22 cellular contexts compared by ENCODE assay signal in the genomic region with DNA sequence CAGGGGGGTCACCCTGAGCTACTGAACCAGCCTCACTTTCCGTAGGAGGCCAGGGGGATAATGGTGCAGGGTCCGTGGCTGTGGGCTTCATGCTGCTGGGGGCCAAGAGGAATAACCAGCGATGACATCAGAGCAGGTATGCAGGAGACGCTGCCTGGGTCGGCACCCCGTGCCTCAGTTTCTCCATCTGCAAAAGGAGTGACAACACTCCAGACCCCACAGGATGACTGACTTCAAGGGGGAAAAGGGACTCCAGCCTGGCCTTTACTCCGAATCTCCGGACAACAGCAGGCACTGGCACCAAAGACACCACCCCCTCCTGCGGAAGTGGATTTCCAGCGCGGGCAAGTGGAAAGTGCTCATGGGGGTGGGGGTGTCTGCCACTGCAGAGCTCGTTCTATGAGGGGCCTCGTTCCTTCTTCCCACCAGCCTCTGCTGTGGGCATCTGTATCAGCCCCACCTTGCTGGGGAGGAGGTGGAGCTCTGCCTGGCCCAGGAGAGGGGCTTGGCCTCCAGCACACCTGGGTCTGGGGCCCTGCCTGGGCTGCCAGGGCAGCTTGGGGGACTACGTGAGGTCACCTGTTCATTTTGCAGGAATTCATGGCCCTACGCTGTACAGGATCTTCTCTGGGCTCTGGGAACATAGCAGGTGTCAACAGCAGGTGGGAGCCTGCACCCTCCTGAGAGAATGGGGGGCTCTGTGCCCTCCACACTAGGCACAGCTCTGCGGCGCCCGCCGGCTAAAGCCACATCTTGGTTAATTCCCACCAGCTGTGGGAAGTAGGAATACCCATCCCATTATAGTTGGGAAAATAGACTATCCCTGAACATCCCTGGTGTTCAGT.
"Had no signal": no experiment of that assay in that cellular context is flagged by ENCODE, and none has a peak within 500 bp of the region (broad histone marks: within the 10 kb centered on the region; RNA-seq: fewer than 3 reads in every experiment).

No MANE protein-coding gene starts in this region.

- ATAC-seq: activated T-helper 17 cell treated with anti-CD3 and anti-CD28 coated beads, Interleukin-2, amount 50 U/mL, for 72 hours; left ventricle myocardium superior; natural killer cell; stimulated activated naive B cell treated with anti-CD40 and anti-IgM and Interleukin-4, amounts not matched to agents 10 μg/mL and 1 μg/mL and 100 μg/mL, for 72 hours had no signal

- FAIRE-seq: endometrium, pancreas had no signal

- H3K27ac Mint-ChIP-seq: activated naive CD8-positive, alpha-beta T cell treated with anti-CD3 and anti-CD28 coated beads for 36 hours; activated T-helper 17 cell treated with anti-CD3 and anti-CD28 coated beads, Interleukin-2, amount 50 U/mL, for 72 hours; natural killer cell; stimulated activated naive B cell treated with anti-CD40 and anti-IgM and Interleukin-4, amounts not matched to agents 10 μg/mL and 1 μg/mL and 100 μg/mL, for 72 hours had no signal

- DNase-seq: activated CD4-positive, alpha-beta T cell treated with anti-CD3 and anti-CD28 coated beads for 1 hour; activated CD4-positive, alpha-beta T cell treated with anti-CD3 and anti-CD28 coated beads, Interleukin-2, amount 50 U/mL, for 4 hours; activated naive CD8-positive, alpha-beta T cell treated with anti-CD3 and anti-CD28 coated beads for 36 hours; anterior cingulate cortex; brain microvascular endothelial cell; erythroblast; foreskin melanocyte; mesenchymal stem cell; natural killer cell; stimulated activated naive B cell treated with anti-CD40 and anti-IgM and Interleukin-4, amounts not matched to agents 10 μg/mL and 1 μg/mL and 100 μg/mL, for 72 hours; SW 1271; thyroid gland; uterus had no signal

- H3K4me3 Mint-ChIP-seq: activated naive CD8-positive, alpha-beta T cell treated with anti-CD3 and anti-CD28 coated beads for 36 hours; activated T-helper 17 cell treated with anti-CD3 and anti-CD28 coated beads, Interleukin-2, amount 50 U/mL, for 72 hours; central memory CD8-positive, alpha-beta T cell; natural killer cell; stimulated activated naive B cell treated with anti-CD40 and anti-IgM and Interleukin-4, amounts not matched to agents 10 μg/mL and 1 μg/mL and 100 μg/mL, for 72 hours had no signal

- H3K36me3 ChIP-seq: brain microvascular endothelial cell, neutrophil, pancreas, SJSA1, thyroid gland, uterus had no signal

- H3K9me3 Mint-ChIP-seq: activated naive CD8-positive, alpha-beta T cell treated with anti-CD3 and anti-CD28 coated beads for 36 hours; activated T-helper 17 cell treated with anti-CD3 and anti-CD28 coated beads, Interleukin-2, amount 50 U/mL, for 72 hours; central memory CD8-positive, alpha-beta T cell; natural killer cell had no signal

- H3K4me1 ChIP-seq: pancreas, SJSA1, thyroid gland, uterus had no signal

- H3K27me3 Mint-ChIP-seq: activated naive CD8-positive, alpha-beta T cell treated with anti-CD3 and anti-CD28 coated beads for 36 hours; activated T-helper 17 cell treated with anti-CD3 and anti-CD28 coated beads, Interleukin-2, amount 50 U/mL, for 72 hours; central memory CD8-positive, alpha-beta T cell had no signal

- H3K4me3 ChIP-seq: coronary artery, pancreas, SJSA1, thyroid gland, uterus had no signal

- H3K4me1 Mint-ChIP-seq: activated naive CD8-positive, alpha-beta T cell treated with anti-CD3 and anti-CD28 coated beads for 36 hours; activated T-helper 17 cell treated with anti-CD3 and anti-CD28 coated beads, Interleukin-2, amount 50 U/mL, for 72 hours; central memory CD8-positive, alpha-beta T cell; stimulated activated naive B cell treated with anti-CD40 and anti-IgM and Interleukin-4, amounts not matched to agents 10 μg/mL and 1 μg/mL and 100 μg/mL, for 72 hours had no signal

- H3K9me3 ChIP-seq: neutrophil, pancreas, SJSA1, thyroid gland, uterus had no signal

- H3K27ac ChIP-seq: brain microvascular endothelial cell, coronary artery, neutrophil, pancreas, SJSA1, thyroid gland, uterus, VCaP had no signal

- H3K36me3 Mint-ChIP-seq: activated naive CD8-positive, alpha-beta T cell treated with anti-CD3 and anti-CD28 coated beads for 36 hours; natural killer cell; stimulated activated naive B cell treated with anti-CD40 and anti-IgM and Interleukin-4, amounts not matched to agents 10 μg/mL and 1 μg/mL and 100 μg/mL, for 72 hours had no signal

- H3K27me3 ChIP-seq: brain microvascular endothelial cell, neutrophil, pancreas, SJSA1, thyroid gland, uterus had no signal
